Comparison of ENCODE assay signal across 20 cellular contexts in the genomic region with DNA sequence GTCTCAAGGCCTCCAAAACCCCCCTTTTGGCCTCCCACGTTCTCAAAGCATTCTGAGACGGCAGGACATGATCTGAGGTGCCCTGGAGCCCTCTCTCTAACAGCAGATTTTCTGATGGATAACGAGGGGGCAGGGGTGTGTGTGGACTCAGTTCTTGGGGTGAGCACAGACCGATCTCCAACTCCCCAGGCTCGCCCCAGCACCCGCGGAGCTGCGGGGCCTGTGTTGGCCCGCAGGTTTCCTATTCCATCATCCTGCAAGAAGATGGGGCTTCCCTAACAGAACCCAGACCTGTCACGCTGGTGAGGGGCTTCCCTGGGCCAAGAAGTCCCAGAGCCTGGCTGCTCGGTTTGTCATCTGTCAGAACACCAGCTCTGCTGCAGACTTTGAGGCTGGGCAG.
"Had no signal": no experiment of that assay in that cellular context is flagged by ENCODE, and none has a peak within 500 bp of the region (broad histone marks: within the 10 kb centered on the region; RNA-seq: fewer than 3 reads in every experiment).

No MANE protein-coding gene starts in this region.

- H2AFZ ChIP-seq: PC-9 had no signal

- H3K4me2 ChIP-seq: PC-9 had no signal

- H3K9me3 ChIP-seq: Peyer's patch, SJCRH30 had no signal

- H3K27me3 ChIP-seq: Peyer's patch, SJCRH30 had no signal

- DNase-seq: KBM-7, MV-4-11, NCI-H1048, NCI-H1105, NCI-H1417, NCI-H1436 treated with DMSO at 0.1 percent for 48 hours, NCI-H1694, NCI-H187 treated with DMSO at 0.1 percent for 48 hours, NCI-H2081, NCI-H2107, NCI-H226, NCI-H446, NCI-H510A, NCI-H524 treated with DMSO at 0.1 percent for 48 hours, NCI-H69, NCI-H774, PC-9, Peyer's patch, SHP77 treated with DMSO at 0.1 percent for 48 hours had no signal

- H3K4me3 ChIP-seq: PC-9, Peyer's patch, SJCRH30 had no signal

- H3K4me1 ChIP-seq: Peyer's patch, SJCRH30 had no signal

- H3K36me3 ChIP-seq: Peyer's patch, SJCRH30 had no signal

- H3K27ac ChIP-seq: PC-9, Peyer's patch, SJCRH30 had no signal
